Comparison of ENCODE assay signal across 28 cellular contexts in the genomic region with DNA sequence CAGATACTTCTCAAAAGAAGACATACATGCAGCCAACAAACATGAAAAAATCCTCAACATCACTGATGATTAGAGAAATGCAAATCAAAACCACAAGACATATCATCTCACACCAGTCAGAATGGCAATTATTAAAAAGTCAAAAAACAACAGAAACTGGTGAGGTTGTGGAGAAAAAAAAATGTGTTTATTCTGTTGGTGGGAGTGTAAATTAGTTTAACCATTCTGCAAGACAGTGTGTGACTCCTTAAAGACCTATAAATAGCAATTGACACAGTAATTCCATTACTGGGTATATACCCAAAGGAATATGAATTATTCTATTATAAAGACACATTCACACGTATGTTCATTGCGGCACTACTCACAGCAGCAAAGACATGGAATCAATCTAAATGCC.
"Had no signal": no experiment of that assay in that cellular context is flagged by ENCODE, and none has a peak within 500 bp of the region (broad histone marks: within the 10 kb centered on the region; RNA-seq: fewer than 3 reads in every experiment).

No MANE protein-coding gene starts in this region.

- FAIRE-seq: colon, endometrium, endothelial cell of umbilical vein, frontal cortex had no signal

- DNase-seq: colonic mucosa; cortex of kidney; dermis blood vessel endothelial cell; dorsolateral prefrontal cortex; effector CD4-positive, alpha-beta T cell; effector CD8-positive, alpha-beta T cell; effector memory CD4-positive, alpha-beta T cell; effector memory CD8-positive, alpha-beta T cell; endodermal cell; erythroblast; esophagus squamous epithelium; foreskin fibroblast; foreskin keratinocyte; foreskin melanocyte; gastrocnemius medialis; glutamatergic neuron; head of caudate nucleus; heart left ventricle; heart right ventricle had no signal

- H3K36me3 ChIP-seq: colonic mucosa, esophagus muscularis mucosa, esophagus squamous epithelium, gastrocnemius medialis, gastroesophageal sphincter, heart left ventricle, heart right ventricle had no signal

- H3K4me1 ChIP-seq: colonic mucosa, esophagus muscularis mucosa, esophagus squamous epithelium, foreskin keratinocyte, gastrocnemius medialis, gastroesophageal sphincter, heart left ventricle, heart right ventricle had no signal

- ATAC-seq: effector memory CD8-positive, alpha-beta T cell; esophagus mucosa; foreskin keratinocyte; gastrocnemius medialis; gastroesophageal sphincter; heart left ventricle; heart right ventricle had no signal

- H3K27ac ChIP-seq: colonic mucosa, coronary artery, dorsolateral prefrontal cortex, epithelial cell of prostate, esophagus muscularis mucosa, esophagus squamous epithelium, foreskin keratinocyte, gastrocnemius medialis, gastroesophageal sphincter, heart left ventricle, heart right ventricle had no signal

- H3K27me3 ChIP-seq: colonic mucosa, esophagus muscularis mucosa, esophagus squamous epithelium, foreskin keratinocyte, gastrocnemius medialis, gastroesophageal sphincter, heart left ventricle, heart right ventricle had no signal

- H3K9me3 ChIP-seq: colonic mucosa, esophagus muscularis mucosa, esophagus squamous epithelium, gastrocnemius medialis, gastroesophageal sphincter had no signal

- H3K4me3 ChIP-seq: colonic mucosa, coronary artery, dorsolateral prefrontal cortex, esophagus muscularis mucosa, esophagus squamous epithelium, gastrocnemius medialis, gastroesophageal sphincter, heart left ventricle, heart right ventricle had no signal
